ENCODE assay signal across 14 cellular contexts in genomic region chr22:41690476-41690875, GRCh38. TPM values are rescaled to one million over a fixed set of nuclear protein-coding genes. Genes with fewer than 3 reads are reported as not detected.
DNase-seq lines count a peak whose midpoint lies in the region; TF ChIP-seq lines count a peak whose summit lies in the region.
"Had no signal": no experiment of that assay in that cellular context is flagged by ENCODE, and none has a peak within 500 bp of the region (broad histone marks: within the 10 kb centered on the region; RNA-seq: fewer than 3 reads in every experiment).

No MANE protein-coding gene starts in this region.

- no peaks in the 10 kb centered on the region for H3K9me2 ChIP-seq in PC-9 (ENCODE audit: insufficient read depth)

- no peaks in the 10 kb centered on the region for H3K27me3 ChIP-seq in PC-9 (ENCODE audit: insufficient read depth, low read depth)
- H3K27me3 ChIP-seq: right atrium auricular region had no signal

- H3K36me3 Mint-ChIP-seq in T-helper 2 cell treated with Interferon-gamma antibody and Interleukin-4, amounts not matched to agents 5 μg/mL and 100 μg/mL, for 36 hours (ENCODE audit: low read depth), result peaks cover 3% of the 10 kb centered on the region
- peaks cover 12% of the 10 kb centered on the region for H3K36me3 Mint-ChIP-seq in dendritic cell treated with granulocyte-macrophage colony-stimulating factor and Interleukin-4, amounts not matched to agents 40 ng/mL and 50 ng/mL, for 4 days (ENCODE audit: low read depth)

- intact Hi-C loops in PC-9 (cut with micrococcal nuclease; ENCODE audit: unreplicated experiment) (no loop called here), posterior vena cava (cut with DNase I) (no loop called here)
- intact Hi-C loops in dendritic cell treated with granulocyte-macrophage colony-stimulating factor and Interleukin-4, amounts not matched to agents 40 ng/mL and 50 ng/mL, for 4 days (cut with micrococcal nuclease), result loop anchor here (10.0 kb wide), 1 partner anchor 164 kb away; no protein-coding TSS in a partner anchor

- CTCF ChIA-PET in PC-9 (lab: Charles Lee) (no interaction called here), HEK293T (lab: Yijun Ruan, JAX) (no interaction called here)

- H3K27ac Mint-ChIP-seq in T-helper 2 cell treated with Interferon-gamma antibody and Interleukin-4, amounts not matched to agents 5 μg/mL and 100 μg/mL, for 36 hours, result peak overlapping the region; percentile 96
- H3K27ac Mint-ChIP-seq in dendritic cell treated with granulocyte-macrophage colony-stimulating factor and Interleukin-4, amounts not matched to agents 40 ng/mL and 50 ng/mL, for 4 days, result peak overlapping the region; percentile 7

- H2AFZ ChIP-seq in PC-9, result no peak overlapping the region

- no peaks in the 10 kb centered on the region for H3K9me3 Mint-ChIP-seq in T-helper 2 cell treated with Interferon-gamma antibody and Interleukin-4, amounts not matched to agents 5 μg/mL and 100 μg/mL, for 36 hours
- H3K9me3 Mint-ChIP-seq in dendritic cell treated with granulocyte-macrophage colony-stimulating factor and Interleukin-4, amounts not matched to agents 40 ng/mL and 50 ng/mL, for 4 days, result no peaks in the 10 kb centered on the region

- H3K27me3 Mint-ChIP-seq in T-helper 2 cell treated with Interferon-gamma antibody and Interleukin-4, amounts not matched to agents 5 μg/mL and 100 μg/mL, for 36 hours (ENCODE audit: low read depth), result no peaks in the 10 kb centered on the region
- H3K27me3 Mint-ChIP-seq in dendritic cell treated with granulocyte-macrophage colony-stimulating factor and Interleukin-4, amounts not matched to agents 40 ng/mL and 50 ng/mL, for 4 days, result no peaks in the 10 kb centered on the region

- no TSS peak for BruUV-seq in PC-9 (replicated peaks; lab: Mats Ljungman, UMichigan)

- TF ChIP-seq CTCF in PC-9 (conservative IDR thresholded peaks at IDR 0.05), result no peak

- H3K4me3 ChIP-seq in PC-9, result no peak overlapping the region
- H3K4me3 ChIP-seq: right atrium auricular region had no signal

- peaks cover 19% of the 10 kb centered on the region for H3K4me1 ChIP-seq in PC-9 (replicated peaks; ENCODE audit: insufficient read depth)

- no peak for DNase-seq in T-helper 2 cell treated with Interferon-gamma antibody and Interleukin-4, amounts not matched to agents 5 μg/mL and 100 μg/mL, for 36 hours (ENCODE audit: low spot score)
- DNase-seq in T-helper 2 cell (no peak), PC-9 (no peak), posterior vena cava (ENCODE audit: low spot score) (peak; percentile 58), NCI-H1436 (lab: John Stamatoyannopoulos, UW) (no peak), NCI-H2227 treated with DMSO at 0.1 percent for 48 hours (lab: John Stamatoyannopoulos, UW) (no peak), HEK293T (ENCODE audit: extremely low spot score) (no peak)
- DNase-seq: cortex of kidney, MV-4-11, NCI-H2171 treated with DMSO at 0.1 percent for 48 hours, SHP77, trophoblast cell had no signal

- peak overlapping the region; percentile 62 for H3K4me3 Mint-ChIP-seq in T-helper 2 cell treated with Interferon-gamma antibody and Interleukin-4, amounts not matched to agents 5 μg/mL and 100 μg/mL, for 36 hours
- H3K4me3 Mint-ChIP-seq in dendritic cell treated with granulocyte-macrophage colony-stimulating factor and Interleukin-4, amounts not matched to agents 40 ng/mL and 50 ng/mL, for 4 days, result no peak overlapping the region

- H3K4me2 ChIP-seq in PC-9, result peak overlapping the region; percentile 90; the same call in 1 of the 2 replicates

- no peaks in the 10 kb centered on the region for H3K36me3 ChIP-seq in PC-9 (ENCODE audit: low read depth)

- no peak overlapping the region for H3K27ac ChIP-seq in PC-9

- peaks cover 10% of the 10 kb centered on the region; the same call in 1 of the 2 replicates for H4K20me1 ChIP-seq in PC-9 (ENCODE audit: insufficient read depth)

- POLR2A ChIA-PET in PC-9 (lab: Charles Lee; ENCODE audit: unreplicated experiment), result no interaction called here
- POLR2A ChIA-PET in HEK293T (lab: Yijun Ruan, JAX), result no interaction called here

- peaks cover 47% of the 10 kb centered on the region for H3K79me2 ChIP-seq in PC-9 (ENCODE audit: low read depth)

- peaks cover 9% of the 10 kb centered on the region; the same call in 1 of the 2 replicates for H3F3A ChIP-seq in PC-9 (ENCODE audit: insufficient read depth, low read depth)

- H3K4me1 Mint-ChIP-seq in T-helper 2 cell treated with Interferon-gamma antibody and Interleukin-4, amounts not matched to agents 5 μg/mL and 100 μg/mL, for 36 hours (ENCODE audit: low read depth), result peaks cover 15% of the 10 kb centered on the region
- peaks cover 8% of the 10 kb centered on the region for H3K4me1 Mint-ChIP-seq in dendritic cell treated with granulocyte-macrophage colony-stimulating factor and Interleukin-4, amounts not matched to agents 40 ng/mL and 50 ng/mL, for 4 days (ENCODE audit: low read depth)

- no peaks in the 10 kb centered on the region for H3K9me3 ChIP-seq in PC-9 (ENCODE audit: insufficient read depth, low read depth)
- H3K9me3 ChIP-seq: right atrium auricular region had no signal

TF ChIP-seq in HEK293T, 16 proteins besides CTCF, POLR2A, EP300 and RAD21:
- no peak for TF ChIP-seq ELF4 (IDR thresholded peaks at IDR 0.05)
- no peak for TF ChIP-seq NFRKB (IDR thresholded peaks at IDR 0.05)
- TF ChIP-seq PKNOX1 (IDR thresholded peaks at IDR 0.05), result no peak
- no peak for TF ChIP-seq ZNF384 (IDR thresholded peaks at IDR 0.05)
- TF ChIP-seq LEF1 (IDR thresholded peaks at IDR 0.05; ENCODE audit: borderline replicate concordance), result no peak
- no peak for TF ChIP-seq HDGF (IDR thresholded peaks at IDR 0.05; ENCODE audit: borderline replicate concordance)
TF ChIP-seq in HEK293T: peak in this region for 0.

RNA-seq across cellular contexts. Expression of gene SNU13, which starts 1.8 kb away (rescaled TPM):
- total RNA-seq in PC-9 (2021), result 197 and 229 TPM in 2 replicates
- 100 to 1,000 TPM in 1 of 2 donors, 10 to 100 TPM in 1; 86.2 to 103 TPM for total RNA-seq in posterior vena cava

RNA-seq across cellular contexts. Expression of gene MEI1, which starts 8.8 kb away (rescaled TPM):
- total RNA-seq in PC-9 (2021) (0.55 and 0.61 TPM in 2 replicates), posterior vena cava (1 to 10 TPM; 1.4 to 4.3 TPM)
